In the genomic region with DNA sequence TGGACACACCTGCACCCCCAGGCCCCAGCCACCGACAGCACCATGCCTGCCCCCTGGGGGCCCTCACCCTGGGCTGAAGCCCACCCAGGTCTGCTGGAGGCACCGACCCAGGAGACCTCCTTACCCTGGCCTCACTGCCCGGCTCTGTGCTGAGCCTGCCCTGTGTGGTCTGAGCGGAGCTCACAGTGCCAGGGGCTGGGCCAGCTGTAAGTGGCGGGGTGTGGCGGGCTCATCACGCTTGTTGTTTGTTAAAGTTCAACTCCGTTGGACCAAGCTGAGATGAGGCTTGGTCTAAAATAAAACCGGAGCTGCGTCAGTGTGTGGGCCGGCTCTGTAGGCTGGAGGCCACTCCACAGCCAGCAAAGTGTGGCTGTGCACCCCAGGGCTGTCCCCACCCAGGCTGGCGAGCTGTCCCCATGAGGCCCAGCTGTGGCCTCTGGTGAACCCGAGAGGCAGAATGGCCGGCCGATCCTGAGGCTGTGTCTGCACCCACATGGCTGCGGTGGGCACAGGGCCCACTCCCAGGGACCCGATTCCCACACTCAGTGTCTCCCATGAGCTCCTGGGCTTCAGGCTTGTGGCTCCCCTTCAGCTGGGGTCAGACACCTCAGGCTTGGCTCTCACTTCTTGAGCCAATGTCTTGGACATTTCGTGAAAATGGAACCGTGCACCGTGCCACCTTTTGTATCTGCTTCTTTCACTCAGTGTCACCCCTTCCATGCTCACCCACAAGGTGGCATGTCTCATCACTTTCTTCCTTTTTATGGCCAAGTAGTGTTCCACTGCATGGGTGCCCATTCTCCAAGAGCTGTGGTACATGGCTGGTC, we compare ENCODE assay signal across 27 cellular contexts.
DNase-seq lines count a peak whose midpoint lies in the region; ATAC-seq and TF ChIP-seq lines count a peak whose summit lies in the region.
"Had no signal": no experiment of that assay in that cellular context is flagged by ENCODE, and none has a peak within 500 bp of the region (broad histone marks: within the 10 kb centered on the region; RNA-seq: fewer than 3 reads in every experiment).

No MANE protein-coding gene starts in this region.

- no peaks in the 10 kb centered on the region for H3F3A ChIP-seq in SK-N-SH (replicated peaks; ENCODE audit: insufficient read depth)

- intact Hi-C loops in IMR-90 (cut with micrococcal nuclease): no loop called here
- intact Hi-C loops in posterior vena cava (cut with DNase I): no loop called here

- no peak overlapping the region for H3K4me3 ChIP-seq in SK-N-SH (ENCODE audit: low read depth in 2 of 2, low read length in 1 of 2)
- no peak overlapping the region for H3K4me3 ChIP-seq in IMR-90 (ENCODE audit: insufficient read depth, low read depth, low read length)
- H3K4me3 ChIP-seq: skin epidermis, upper lobe of left lung had no signal

- H3K4me1 ChIP-seq in SK-N-SH (ENCODE audit: control insufficient read depth in 1 of 2, insufficient read depth in 2 of 2, low read depth in 1 of 2, low read length in 1 of 2) (no peaks in the 10 kb centered on the region; a peak in 1 of 4 replicates), IMR-90 (ENCODE audit: control insufficient read depth, insufficient read depth, low read length) (no peaks in the 10 kb centered on the region)
- H3K4me1 ChIP-seq: upper lobe of left lung had no signal

- H4K20me1 ChIP-seq in SK-N-SH (ENCODE audit: insufficient read depth) (no peaks in the 10 kb centered on the region), IMR-90 (ENCODE audit: insufficient read depth, low read length) (no peaks in the 10 kb centered on the region; the same call in 1 of the 2 replicates)

- H3K56ac ChIP-seq in IMR-90 (ENCODE audit: extremely low read depth, insufficient read depth, low read length): no peak overlapping the region

- peaks cover 4% of the 10 kb centered on the region for H3K27me3 Mint-ChIP-seq in glutamatergic neuron (ENCODE audit: unreplicated experiment)
- H3K27me3 Mint-ChIP-seq: activated naive CD8-positive, alpha-beta T cell had no signal

- H3K9me2 ChIP-seq in SK-N-SH: no peaks in the 10 kb centered on the region

- H2AK5ac ChIP-seq in IMR-90 (ENCODE audit: low read depth, low read length): no peak overlapping the region

- TF ChIP-seq CTCF in SK-N-SH (IDR thresholded peaks at IDR 0.05) (no peak), IMR-90 (conservative IDR thresholded peaks at IDR 0.05; ENCODE audit: low read depth, low read length) (no peak), glutamatergic neuron (IDR thresholded peaks at IDR 0.05; ENCODE audit: partially characterized antibody, unreplicated experiment) (no peak)

- no peak overlapping the region for H4K8ac ChIP-seq in IMR-90 (ENCODE audit: low read depth in 2 of 2, low read length in 2 of 2)

- no peak overlapping the region for H4K5ac ChIP-seq in IMR-90 (ENCODE audit: low read depth, low read length)

- H3K9ac ChIP-seq in SK-N-SH: no peak overlapping the region
- no peak overlapping the region for H3K9ac ChIP-seq in IMR-90 (ENCODE audit: low read depth, low read length)

- H3K4ac ChIP-seq in IMR-90 (ENCODE audit: low read depth, low read length): no peak overlapping the region

- no peak overlapping the region for H4K91ac ChIP-seq in IMR-90 (ENCODE audit: insufficient read depth, low read depth, low read length)

- H3K9me3 Mint-ChIP-seq in glutamatergic neuron (ENCODE audit: unreplicated experiment): peaks cover 9% of the 10 kb centered on the region

- H3K9me3 ChIP-seq in SK-N-SH (no peaks in the 10 kb centered on the region), IMR-90 (ENCODE audit: control insufficient read depth, insufficient read depth, low read length) (peaks cover 4% of the 10 kb centered on the region; the same call in 1 of the 2 replicates)
- H3K9me3 ChIP-seq: upper lobe of left lung had no signal

- H3K4me2 ChIP-seq in SK-N-SH: no peak overlapping the region
- H3K4me2 ChIP-seq in IMR-90 (ENCODE audit: low read depth, low read length): no peak overlapping the region

- no peak for TF ChIP-seq EP300 in SK-N-SH (IDR thresholded peaks at IDR 0.05; ENCODE audit: borderline replicate concordance in 1 of 2, low read depth in 1 of 2, low read length in 1 of 2)

- no peak for TF ChIP-seq RAD21 in SK-N-SH (IDR thresholded peaks at IDR 0.05; ENCODE audit: low read length)
- no peak for TF ChIP-seq RAD21 in IMR-90 (IDR thresholded peaks at IDR 0.05; ENCODE audit: low read length)

- no peak overlapping the region for H3K27ac Mint-ChIP-seq in glutamatergic neuron (ENCODE audit: unreplicated experiment)
- H3K27ac Mint-ChIP-seq: activated naive CD8-positive, alpha-beta T cell; CD14-positive monocyte; HFFc6 had no signal

- H2AK9ac ChIP-seq in IMR-90 (replicated peaks; ENCODE audit: low read depth, low read length, poor library complexity): peak overlapping the region; percentile 65

- no peak overlapping the region for H3K23ac ChIP-seq in IMR-90 (ENCODE audit: low read depth, low read length)

- H3K14ac ChIP-seq in IMR-90 (replicated peaks; ENCODE audit: low read depth, low read length): no peak overlapping the region

- H2AFZ ChIP-seq in SK-N-SH (ENCODE audit: low read depth): no peak overlapping the region
- H2AFZ ChIP-seq in IMR-90 (replicated peaks; ENCODE audit: low read length, poor library complexity): no peak overlapping the region

- H3K79me2 ChIP-seq in SK-N-SH (ENCODE audit: insufficient read depth): no peaks in the 10 kb centered on the region

- H3K27me3 ChIP-seq in SK-N-SH (ENCODE audit: insufficient read depth) (no peaks in the 10 kb centered on the region), IMR-90 (ENCODE audit: control insufficient read depth, insufficient read depth, low read length) (no peaks in the 10 kb centered on the region)
- H3K27me3 ChIP-seq: upper lobe of left lung had no signal

- no peak overlapping the region for H3K4me3 Mint-ChIP-seq in glutamatergic neuron (ENCODE audit: unreplicated experiment)
- H3K4me3 Mint-ChIP-seq: activated naive CD8-positive, alpha-beta T cell; CD14-positive monocyte; HFFc6; naive B cell had no signal

- H3K79me1 ChIP-seq in IMR-90 (ENCODE audit: low read depth in 1 of 2, low read length in 2 of 2): no peaks in the 10 kb centered on the region

- H3K4me1 Mint-ChIP-seq in glutamatergic neuron (ENCODE audit: low read depth, unreplicated experiment): peaks cover 9% of the 10 kb centered on the region
- H3K4me1 Mint-ChIP-seq: CD14-positive monocyte had no signal

- 62% methylated on average over 7 of the region's 20 CpGs for WGBS in SK-N-SH (ENCODE audit: low lambda C conversion rate)
- WGBS in IMR-90 (ENCODE audit: extremely low coverage in 2 of 2, insufficient read length in 1 of 2), 2 experiments: 76% methylated on average over 8 of the region's 20 CpGs; no CpG with 5 or more reads in 1 of the 2 experiments

- H2BK120ac ChIP-seq in IMR-90 (ENCODE audit: low read depth, low read length): no peak overlapping the region

- no peak for ATAC-seq in SK-N-SH treated with all-trans-retinoic acid at 6 μM for 48 hours
- ATAC-seq in IMR-90 (ENCODE audit: low read depth): no peak
- ATAC-seq in HG02852 (IDR thresholded peaks at IDR 0.05; ENCODE audit: unreplicated experiment): no peak

- H3K18ac ChIP-seq in IMR-90 (ENCODE audit: low read depth, low read length): no peak overlapping the region

- no TSS peak for BruUV-seq in IMR-90 (replicated peaks; lab: Mats Ljungman, UMichigan)

- H2BK5ac ChIP-seq in IMR-90 (ENCODE audit: low read depth, low read length, poor library complexity, severe bottlenecking): no peak overlapping the region

- H3K9me1 ChIP-seq in IMR-90 (ENCODE audit: insufficient read depth, low read length): no peaks in the 10 kb centered on the region

- H3K36me3 Mint-ChIP-seq in glutamatergic neuron (ENCODE audit: unreplicated experiment): peaks cover 5% of the 10 kb centered on the region
- H3K36me3 Mint-ChIP-seq: activated naive CD8-positive, alpha-beta T cell; CD14-positive monocyte had no signal

- CTCF ChIA-PET in SK-N-SH (lab: Yijun Ruan, JAX): interaction anchor here (0.6 kb wide), 1 partner anchor 32 kb away, joined by 3 read pairs; no protein-coding TSS in a partner anchor
- CTCF ChIA-PET in IMR-90 (lab: Yijun Ruan, JAX): no interaction called here

- POLR2A ChIA-PET in SK-N-SH (lab: Yijun Ruan, JAX): no interaction called here
- POLR2A ChIA-PET in IMR-90 (lab: Charles Lee; ENCODE audit: unreplicated experiment): no interaction called here

- H2BK20ac ChIP-seq in IMR-90 (ENCODE audit: low read depth, low read length): no peak overlapping the region

- TF ChIP-seq POLR2A in IMR-90 (IDR thresholded peaks at IDR 0.05; ENCODE audit: low read depth, low read length): no peak

- DNase-seq in SK-N-SH (peak; percentile 11), IMR-90 (no peak), glutamatergic neuron (peak; percentile 16), posterior vena cava (ENCODE audit: low spot score) (peak; percentile 66), NCI-H524 treated with DMSO at 0.1 percent for 48 hours (lab: John Stamatoyannopoulos, UW) (no peak)
- no peak for DNase-seq in NK-92 treated with Interleukin-12 subunit alpha and Interleukin-12 subunit beta, amount 100 ng/mL, for 24 hours (lab: John Stamatoyannopoulos, UW)
- DNase-seq: activated CD4-positive, alpha-beta T cell treated with anti-CD3 and anti-CD28 coated beads for 48 hours; effector memory CD4-positive, alpha-beta T cell; HFFc6; KBM-7; naive B cell; NCI-H1092; NCI-H1694 treated with DMSO at 0.1 percent for 48 hours; NCI-H524; occipital lobe; SIG-M5; stimulated activated naive CD4-positive, alpha-beta T cell; T1000; WERI-Rb-1 had no signal

- no peak overlapping the region for H2BK15ac ChIP-seq in IMR-90 (ENCODE audit: low read depth, low read length)

- H3K27ac ChIP-seq in SK-N-SH (ENCODE audit: low read depth in 2 of 2, low read length in 1 of 2): no peak overlapping the region
- H3K27ac ChIP-seq in IMR-90 (ENCODE audit: insufficient read depth, low read length): no peak overlapping the region
- H3K27ac ChIP-seq: 22Rv1, epithelial cell of prostate, skin epidermis, upper lobe of left lung, WERI-Rb-1 had no signal

- H3K36me3 ChIP-seq in SK-N-SH (replicated peaks in 1 of 2; ENCODE audit: control insufficient read depth in 1 of 2, insufficient read depth in 2 of 2, low read length in 1 of 2) (no peaks in the 10 kb centered on the region), IMR-90 (ENCODE audit: control insufficient read depth, insufficient read depth, low read length) (no peaks in the 10 kb centered on the region)
- H3K36me3 ChIP-seq: upper lobe of left lung, WERI-Rb-1 had no signal

- dilution Hi-C loops in IMR-90 (cut with HindIII; ENCODE audit: low sequenced_read_pairs, unreplicated experiment): no loop called here

- in situ Hi-C loops in IMR-90 (cut with MboI; ENCODE audit: low sequenced_read_pairs): no loop called here

TF ChIP-seq in SK-N-SH, 30 proteins besides CTCF, POLR2A, EP300 and RAD21 (continues in another document):
- no peak for TF ChIP-seq GATA2 (CRISPR knock-in tag; IDR thresholded peaks at IDR 0.05)
- TF ChIP-seq YY1 (IDR thresholded peaks at IDR 0.05; ENCODE audit: low read depth): no peak

TF ChIP-seq in SK-N-SH treated with all-trans-retinoic acid at 6 μM for 48 hours, 23 proteins besides CTCF, POLR2A, EP300 and RAD21 (continues in another document):
- TF ChIP-seq TCF4 (CRISPR knock-in tag; IDR thresholded peaks at IDR 0.05; ENCODE audit: borderline replicate concordance): no peak
- no peak for TF ChIP-seq RARB (CRISPR knock-in tag; IDR thresholded peaks at IDR 0.05)
- TF ChIP-seq ZNF8 (CRISPR knock-in tag; IDR thresholded peaks at IDR 0.05): no peak

TF ChIP-seq in IMR-90, 13 proteins besides CTCF, POLR2A, EP300 and RAD21 (continues in another document):
- TF ChIP-seq CHD1 (IDR thresholded peaks at IDR 0.05; ENCODE audit: low read depth, low read length) (no peak), NFE2L2 (IDR thresholded peaks at IDR 0.05; ENCODE audit: low read depth, low read length) (no peak)

Comparison
In these comparisons a context has a peak if more than half of its experiments do, and no peak if none do; other contexts are left out.
1. DNase-seq: peak in SK-N-SH (single experiment), glutamatergic neuron (single experiment) and posterior vena cava (single experiment); none in IMR-90 (single experiment), NK-92 treated with Interleukin-12 subunit alpha and Interleukin-12 subunit beta, amount 100 ng/mL, for 24 hours (single experiment) and NCI-H524 treated with DMSO at 0.1 percent for 48 hours (single experiment).